In the genomic region with DNA sequence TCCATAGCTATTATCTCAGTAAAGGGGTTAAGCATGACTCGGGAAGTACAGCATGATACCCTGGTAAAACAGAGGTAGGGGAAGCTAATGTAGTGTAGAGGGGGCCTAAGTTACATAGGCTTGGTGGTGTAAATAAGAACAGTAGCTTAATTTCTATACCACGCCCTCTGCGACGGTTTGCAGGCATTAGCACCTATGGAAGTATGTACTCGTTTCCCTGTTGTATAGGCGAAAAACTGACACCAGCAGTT, we compare ENCODE assay signal across 8 cellular contexts.
DNase-seq lines count a peak whose midpoint lies in the region; ATAC-seq, FAIRE-seq and TF ChIP-seq lines count a peak whose summit lies in the region.

No MANE protein-coding gene starts in this region.

- peaks cover 19% of the 10 kb centered on the region for H3K36me3 ChIP-seq in brain microvascular endothelial cell (replicated peaks)
- H3K36me3 ChIP-seq in mucosa of stomach (ENCODE audit: control insufficient read depth, insufficient read depth, low read length), result peaks cover 6% of the 10 kb centered on the region

- H3K4me1 ChIP-seq in mucosa of stomach (ENCODE audit: control insufficient read depth, insufficient read depth, low read length), result peaks cover 26% of the 10 kb centered on the region

- H3K9me3 ChIP-seq in mucosa of stomach (ENCODE audit: control insufficient read depth, low read length), result no peaks in the 10 kb centered on the region

- DNase-seq in brain microvascular endothelial cell, result no peak
- no peak for DNase-seq in HTR-8/SVneo (ENCODE audit: insufficient read length, low spot score)
- no peak for DNase-seq in UCSD-AML1 (lab: John Stamatoyannopoulos, UW; ENCODE audit: unreplicated experiment)

- peak overlapping the region; percentile 97 for H3K9ac ChIP-seq in mucosa of stomach (ENCODE audit: low read length)

- in situ Hi-C loops in brain microvascular endothelial cell (cut with HindIII; ENCODE audit: low pct_ligation_motif_present, low sequenced_read_pairs), result no loop called here

- H3K27ac ChIP-seq in C4-2B (peak overlapping the region; percentile 92), brain microvascular endothelial cell (no peak overlapping the region)

- H3K4me3 ChIP-seq in brain microvascular endothelial cell (ENCODE audit: low read depth, low read length), result peak overlapping the region; percentile 88
- H3K4me3 ChIP-seq in mucosa of stomach (ENCODE audit: low read length), result peak overlapping the region; percentile 84

- no peaks in the 10 kb centered on the region for H3K27me3 ChIP-seq in brain microvascular endothelial cell (replicated peaks)
- H3K27me3 ChIP-seq in mucosa of stomach (ENCODE audit: control insufficient read depth, insufficient read depth, low read length), result peaks cover under 1% of the 10 kb centered on the region

- FAIRE-seq in HTR-8/SVneo (lab: Jason Lieb, UNC), result no peak

- no peak for TF ChIP-seq CTCF in C4-2B (conservative IDR thresholded peaks at IDR 0.05)
- TF ChIP-seq CTCF in brain microvascular endothelial cell (IDR thresholded peaks at IDR 0.05; ENCODE audit: low read depth, low read length, missing control alignments), result no peak

- ATAC-seq in HG02981 (IDR thresholded peaks at IDR 0.05; ENCODE audit: unreplicated experiment) (peak; percentile 6), GM21825 (IDR thresholded peaks at IDR 0.05; ENCODE audit: unreplicated experiment) (no peak), GM21528 (IDR thresholded peaks at IDR 0.05; ENCODE audit: low FRiP score, unreplicated experiment) (no peak)
